Comparison of ENCODE assay signal across 1 cellular context in genomic region chr9:83956288-83957028, GRCh38.
A peak's percentile ranks its signal among the peaks of the same experiment; 100 is the strongest.
TF ChIP-seq lines count a peak whose summit lies in the region.

No MANE protein-coding gene starts in this region.

TF ChIP-seq in HepG2, 621 proteins besides CTCF, POLR2A, EP300 and RAD21 (continued from another document and continues in another):
- TF ChIP-seq E2F2 (CRISPR knock-in tag; IDR thresholded peaks at IDR 0.05; ENCODE audit: borderline replicate concordance), result peak; percentile 93; the same call in 1 of the 2 replicates
- peak; percentile 91; the same call in 1 of the 2 replicates for TF ChIP-seq ZNF580 (CRISPR knock-in tag; IDR thresholded peaks at IDR 0.05; ENCODE audit: borderline replicate concordance, low read depth)
- peak; percentile 88; the same call in 1 of the 2 replicates for TF ChIP-seq ZNF563 (CRISPR knock-in tag; IDR thresholded peaks at IDR 0.05)
- no peak for TF ChIP-seq ZSCAN5A (CRISPR knock-in tag; IDR thresholded peaks at IDR 0.05; ENCODE audit: borderline replicate concordance)
- TF ChIP-seq ATAD3A (CRISPR knock-in tag; IDR thresholded peaks at IDR 0.05), result no peak
- no peak for TF ChIP-seq ZBTB8A (CRISPR knock-in tag; IDR thresholded peaks at IDR 0.05; ENCODE audit: borderline replicate concordance, low read depth)
- peak; percentile 49; the same call in 1 of the 2 replicates for TF ChIP-seq ZNF678 (CRISPR knock-in tag; IDR thresholded peaks at IDR 0.05)
- TF ChIP-seq ZNF142 (CRISPR knock-in tag; IDR thresholded peaks at IDR 0.05), result peak; percentile 69
- TF ChIP-seq GMEB1 (CRISPR knock-in tag; IDR thresholded peaks at IDR 0.05; ENCODE audit: borderline replicate concordance), result peak; percentile 72; the same call in 1 of the 2 replicates
- TF ChIP-seq ZFP62 (CRISPR knock-in tag; IDR thresholded peaks at IDR 0.05), result no peak
- TF ChIP-seq SYNCRIP (IDR thresholded peaks at IDR 0.05; ENCODE audit: insufficient read depth, low read depth, low read length), result no peak
- TF ChIP-seq RERE (CRISPR knock-in tag; IDR thresholded peaks at IDR 0.05; ENCODE audit: low read depth), result no peak
- peak; percentile 90 for TF ChIP-seq ZBTB25 (CRISPR knock-in tag; IDR thresholded peaks at IDR 0.05)
- no peak for TF ChIP-seq PHB2 (IDR thresholded peaks at IDR 0.05; ENCODE audit: partially characterized antibody)
- TF ChIP-seq ZNF12 (CRISPR knock-in tag; IDR thresholded peaks at IDR 0.05), result peak; percentile 51; the same call in 1 of the 2 replicates
- peak; percentile 81; the same call in 1 of the 2 replicates for TF ChIP-seq SNAPC2 (CRISPR knock-in tag; IDR thresholded peaks at IDR 0.05)
- no peak for TF ChIP-seq PAWR (CRISPR knock-in tag; IDR thresholded peaks at IDR 0.05; ENCODE audit: borderline replicate concordance)
- peak; percentile 42 for TF ChIP-seq MXD3 (CRISPR knock-in tag; IDR thresholded peaks at IDR 0.05)
- TF ChIP-seq TIGD3 (CRISPR knock-in tag; IDR thresholded peaks at IDR 0.05; ENCODE audit: borderline replicate concordance), result no peak
- 0 out of 2 replicates have a peak, but pooled peaks have one; percentile 27 for TF ChIP-seq ZNF121 (CRISPR knock-in tag; IDR thresholded peaks at IDR 0.05)
- TF ChIP-seq SNAI1 (CRISPR knock-in tag; IDR thresholded peaks at IDR 0.05; ENCODE audit: borderline replicate concordance), result no peak; the same call in 1 of the 2 replicates
- TF ChIP-seq ZNF513 (CRISPR knock-in tag; conservative IDR thresholded peaks at IDR 0.05), result no peak
- peak; percentile 61; the same call in 1 of the 2 replicates for TF ChIP-seq E2F5 (CRISPR knock-in tag; conservative IDR thresholded peaks at IDR 0.05)
- TF ChIP-seq SOX5 (CRISPR knock-in tag; IDR thresholded peaks at IDR 0.05; ENCODE audit: borderline replicate concordance), result peak; percentile 21; the same call in 1 of the 2 replicates
- peak; percentile 85; the same call in 1 of the 2 replicates for TF ChIP-seq MTA1 (CRISPR knock-in tag; IDR thresholded peaks at IDR 0.05; ENCODE audit: borderline replicate concordance)
- 0 out of 2 replicates have a peak, but pooled peaks have one; percentile 15 for TF ChIP-seq ZNF253 (CRISPR knock-in tag; IDR thresholded peaks at IDR 0.05; ENCODE audit: borderline replicate concordance)
- TF ChIP-seq NR1H2 (CRISPR knock-in tag; IDR thresholded peaks at IDR 0.05; ENCODE audit: borderline replicate concordance, low read depth), result no peak
- TF ChIP-seq TBX2 (CRISPR knock-in tag; IDR thresholded peaks at IDR 0.05; ENCODE audit: borderline replicate concordance), result peak; percentile 85
- no peak for TF ChIP-seq ZNF550 (CRISPR knock-in tag; IDR thresholded peaks at IDR 0.05; ENCODE audit: borderline replicate concordance)
- no peak for TF ChIP-seq REXO4 (CRISPR knock-in tag; IDR thresholded peaks at IDR 0.05; ENCODE audit: borderline replicate concordance)
- no peak for TF ChIP-seq SMARCE1 (IDR thresholded peaks at IDR 0.05; ENCODE audit: borderline replicate concordance)
- TF ChIP-seq PLRG1 (conservative IDR thresholded peaks at IDR 0.05), result no peak
